ENCODE assay signal across 11 cellular contexts in genomic region chr9:121207371-121207940, GRCh38. TPM values are rescaled to one million over a fixed set of nuclear protein-coding genes. Genes with fewer than 3 reads are reported as not detected.
DNase-seq lines count a peak whose midpoint lies in the region; ATAC-seq lines count a peak whose summit lies in the region.
"Had no signal": no experiment of that assay in that cellular context is flagged by ENCODE, and none has a peak within 500 bp of the region (broad histone marks: within the 10 kb centered on the region; RNA-seq: fewer than 3 reads in every experiment).

No MANE protein-coding gene starts in this region.

- peak; percentile 73 for ATAC-seq in HG02623 (IDR thresholded peaks at IDR 0.05; ENCODE audit: unreplicated experiment)
- peak; percentile 67 to 74 for ATAC-seq in natural killer cell treated with Interleukin-12 subunit alpha and Interleukin-12 subunit beta and Interleukin-15 and Interleukin-18, amount 100 ng/mL, for 72 hours
- ATAC-seq in Right ventricle myocardium superior (ENCODE audit: poor library complexity), result no peak

- no peaks in the 10 kb centered on the region for H3K9me3 Mint-ChIP-seq in natural killer cell treated with Interleukin-12 subunit alpha and Interleukin-12 subunit beta and Interleukin-15 and Interleukin-18, amount 100 ng/mL, for 72 hours

- peak; percentile 80 for DNase-seq in NOMO-1 treated with DMSO at 0.1 percent for 48 hours (lab: John Stamatoyannopoulos, UW; ENCODE audit: unreplicated experiment)
- DNase-seq in NOMO-1 treated with dmso at 0.1 percent for 144 hours (lab: John Stamatoyannopoulos, UW; ENCODE audit: unreplicated experiment), result no peak
- peak; percentile 54 for DNase-seq in KG1 (lab: John Stamatoyannopoulos, UW)
- DNase-seq in natural killer cell treated with Interleukin-12 subunit alpha and Interleukin-12 subunit beta and Interleukin-15 and Interleukin-18, amount 100 ng/mL, for 72 hours (ENCODE audit: low spot score), result no peak
- no peak for DNase-seq in SW480 (ENCODE audit: low spot score)
- no peak for DNase-seq in Right ventricle myocardium superior
- DNase-seq in NCI-H1105 treated with DMSO at 0.1 percent for 48 hours (lab: John Stamatoyannopoulos, UW), result no peak
- DNase-seq: activated T-cell treated with anti-CD3 and anti-CD28 coated beads, Interleukin-2, amount 50 U/mL, for 48 hours; GM23248; stimulated activated CD4-positive, alpha-beta T cell treated with anti-CD3 and anti-CD28 coated beads, Interleukin-4, amount 100 ng/mL, for 1 hour had no signal

- H3K4me3 Mint-ChIP-seq in natural killer cell treated with Interleukin-12 subunit alpha and Interleukin-12 subunit beta and Interleukin-15 and Interleukin-18, amount 100 ng/mL, for 72 hours, result peak overlapping the region; percentile 49

- H3K27me3 Mint-ChIP-seq in natural killer cell treated with Interleukin-12 subunit alpha and Interleukin-12 subunit beta and Interleukin-15 and Interleukin-18, amount 100 ng/mL, for 72 hours, result no peaks in the 10 kb centered on the region

- peaks cover 20 to 22% of the 10 kb centered on the region in 2 donors for H3K4me1 Mint-ChIP-seq in natural killer cell treated with Interleukin-12 subunit alpha and Interleukin-12 subunit beta and Interleukin-15 and Interleukin-18, amount 100 ng/mL, for 72 hours (ENCODE audit: low read depth in 2 of 2)

- peak overlapping the region; percentile 47 to 53 for H3K27ac Mint-ChIP-seq in natural killer cell treated with Interleukin-12 subunit alpha and Interleukin-12 subunit beta and Interleukin-15 and Interleukin-18, amount 100 ng/mL, for 72 hours

- no peaks in the 10 kb centered on the region for H3K36me3 Mint-ChIP-seq in natural killer cell treated with Interleukin-12 subunit alpha and Interleukin-12 subunit beta and Interleukin-15 and Interleukin-18, amount 100 ng/mL, for 72 hours

- intact Hi-C loops in Right ventricle myocardium superior (cut with DNase I), result no loop called here

RNA-seq across cellular contexts. Expression of gene RAB14, which starts 5.8 kb away (rescaled TPM):
- total RNA-seq in natural killer cell treated with Interleukin-12 subunit alpha and Interleukin-12 subunit beta and Interleukin-15 and Interleukin-18, amount 100 ng/mL, for 72 hours, result 10 to 100 TPM; 40.6 to 73.8 TPM
- 53.3 TPM for total RNA-seq in Right ventricle myocardium superior

Comparison
In these comparisons a context has a peak if more than half of its experiments do, and no peak if none do; other contexts are left out.
1. DNase-seq: peak in NOMO-1 treated with DMSO at 0.1 percent for 48 hours (single experiment) and KG1 (single experiment); none in NOMO-1 treated with dmso at 0.1 percent for 144 hours (single experiment), natural killer cell treated with Interleukin-12 subunit alpha and Interleukin-12 subunit beta and Interleukin-15 and Interleukin-18, amount 100 ng/mL, for 72 hours (single experiment), SW480 (single experiment), Right ventricle myocardium superior (single experiment) and NCI-H1105 treated with DMSO at 0.1 percent for 48 hours (single experiment).